8 cellular contexts compared by ENCODE assay signal in genomic region chr2:182650704-182651103, GRCh38.
DNase-seq lines count a peak whose midpoint lies in the region; ATAC-seq, FAIRE-seq and TF ChIP-seq lines count a peak whose summit lies in the region.

No MANE protein-coding gene starts in this region.

- H2AFZ ChIP-seq in H1 (ENCODE audit: low read length) (no peak overlapping the region), neural cell (ENCODE audit: low read depth, low read length) (no peak overlapping the region)

- no peak overlapping the region for H2BK120ac ChIP-seq in H1 (replicated peaks; ENCODE audit: low read depth, low read length)

- no peaks in the 10 kb centered on the region for H3K9me3 Mint-ChIP-seq in HFFc6

- no peaks in the 10 kb centered on the region for H3K79me1 ChIP-seq in H1 (ENCODE audit: low read depth, low read length)

- H3K4me1 ChIP-seq in H1 (replicated peaks in 1 of 4; ENCODE audit: control insufficient read depth in 3 of 4, insufficient read depth in 4 of 4, low read length in 3 of 4): peaks cover 0 to 3% (median 0%) of the 10 kb centered on the region in 4 experiments; a peak in 1 of 7 replicates

- H4K8ac ChIP-seq in H1 (ENCODE audit: extremely low read depth, insufficient read depth, low read length): no peak overlapping the region

- H2BK5ac ChIP-seq in H1 (ENCODE audit: low read depth, low read length): no peak overlapping the region

- TF ChIP-seq POLR2A in H1 (IDR thresholded peaks at IDR 0.05; ENCODE audit: control extremely low read depth in 1 of 2, low read depth in 2 of 2, low read length in 2 of 2): no peak

- H2AK5ac ChIP-seq in H1 (ENCODE audit: low read depth, low read length): no peak overlapping the region

- WGBS in H1 (ENCODE audit: extremely low coverage in 1 of 2, insufficient coverage in 1 of 2, insufficient read length in 1 of 2, insufficient replicate concordance in 2 of 2, low coverage in 1 of 2, low lambda C conversion rate in 2 of 2, missing lambda C conversion rate in 1 of 2), 2 experiments: 86% methylated on average over 4 of the region's 4 CpGs; no CpG with 5 or more reads in 1 of the 2 experiments

- H3K79me2 ChIP-seq in H1 (ENCODE audit: control insufficient read depth in 1 of 2, insufficient read depth in 2 of 2, low read length in 2 of 2) (no peaks in the 10 kb centered on the region), neural cell (replicated peaks; ENCODE audit: insufficient read depth, low read length) (no peaks in the 10 kb centered on the region)

- no peak overlapping the region for H2BK12ac ChIP-seq in H1 (ENCODE audit: low read depth, low read length)

- no peak overlapping the region for H3K18ac ChIP-seq in H1 (ENCODE audit: extremely low read depth, low read length)

- no peaks in the 10 kb centered on the region for H3K23me2 ChIP-seq in H1 (ENCODE audit: low read depth, low read length)

- POLR2A ChIA-PET in H1 (lab: Charles Lee; ENCODE audit: partially characterized antibody): no interaction called here

- peak; percentile 85 for TF ChIP-seq CTCF in HFFc6 (IDR thresholded peaks at IDR 0.05)
- peak in 2 of 3 experiments; percentile 27 to 29; a peak in 2 of 4 replicates for TF ChIP-seq CTCF in H1 (IDR thresholded peaks at IDR 0.05; ENCODE audit: control extremely low read depth in 1 of 3, insufficient read depth in 1 of 3, low read depth in 1 of 3, low read length in 3 of 3)
- peak; percentile 76 for TF ChIP-seq CTCF in neural cell (IDR thresholded peaks at IDR 0.05; ENCODE audit: poor library complexity, severe bottlenecking)

- ATAC-seq in esophagus mucosa (no peak), HG02852 (IDR thresholded peaks at IDR 0.05; ENCODE audit: unreplicated experiment) (no peak), GM19351 (IDR thresholded peaks at IDR 0.05; ENCODE audit: unreplicated experiment) (no peak)

- H3K27ac ChIP-seq in H1 (ENCODE audit: low read depth, low read length): no peak overlapping the region
- H3K27ac ChIP-seq in neural cell (ENCODE audit: low read length): no peak overlapping the region

- no peak overlapping the region for H3K4me2 ChIP-seq in H1 (ENCODE audit: insufficient read depth in 1 of 2, low read depth in 2 of 2, low read length in 2 of 2)
- H3K4me2 ChIP-seq in neural cell (ENCODE audit: low read length): no peak overlapping the region

- peaks cover 14% of the 10 kb centered on the region for H3K4me1 Mint-ChIP-seq in HFFc6 (ENCODE audit: low read depth)

- peak; percentile 24 for FAIRE-seq in H1 (lab: Jason Lieb, UNC)

- H4K20me1 ChIP-seq in H1 (replicated peaks in 1 of 2; ENCODE audit: control insufficient read depth in 1 of 2, insufficient read depth in 2 of 2, low read length in 2 of 2): no peaks in the 10 kb centered on the region
- no peaks in the 10 kb centered on the region for H4K20me1 ChIP-seq in neural cell (ENCODE audit: insufficient read depth)

- no peaks in the 10 kb centered on the region for H3K36me3 Mint-ChIP-seq in HFFc6 (ENCODE audit: low read depth)

- no peak overlapping the region for H2BK15ac ChIP-seq in H1 (ENCODE audit: low read length)

- CTCF ChIA-PET in H1 (lab: Charles Lee; ENCODE audit: partially characterized antibody): interaction anchor here (1.0 to 4.8 kb wide), 4 partner anchors 16 to 484 kb away, joined by 4 to 44 read pairs (median 5); no protein-coding TSS in a partner anchor

- H3K56ac ChIP-seq in H1 (replicated peaks; ENCODE audit: insufficient read length, low read depth, low read length): no peak overlapping the region

- H3K9ac ChIP-seq in H1 (replicated peaks in 1 of 4; ENCODE audit: extremely low read depth in 1 of 4, low read depth in 3 of 4, low read length in 3 of 4) (no peak overlapping the region), neural cell (ENCODE audit: low read length) (no peak overlapping the region)

- H3K9me3 ChIP-seq in H1 (ENCODE audit: insufficient read depth in 2 of 2, low read depth in 1 of 2, low read length in 1 of 2): no peaks in the 10 kb centered on the region
- no peaks in the 10 kb centered on the region for H3K9me3 ChIP-seq in neural cell (ENCODE audit: low read length)

- TF ChIP-seq RAD21 in H1 (IDR thresholded peaks at IDR 0.05 in 1 of 2, conservative IDR thresholded peaks at IDR 0.05 in 1 of 2; ENCODE audit: low read depth in 2 of 2, low read length in 2 of 2) (peak; percentile 60 to 61), neural cell (conservative IDR thresholded peaks at IDR 0.05) (peak; percentile 84)

- H3K4me3 ChIP-seq in H1 (ENCODE audit: extremely low read depth in 1 of 4, insufficient read depth in 2 of 4, low read depth in 3 of 4, low read length in 4 of 4) (no peak overlapping the region), neural cell (ENCODE audit: low read length) (no peak overlapping the region)

- no peak overlapping the region for H3K14ac ChIP-seq in H1 (ENCODE audit: insufficient read length)

- no peak overlapping the region for H3K4ac ChIP-seq in H1 (replicated peaks; ENCODE audit: insufficient read length, low read depth, low read length)

- H4K91ac ChIP-seq in H1 (replicated peaks; ENCODE audit: insufficient read length, low read length): no peak overlapping the region

- H3K9me2 ChIP-seq in neural cell (ENCODE audit: insufficient read depth, low read length): no peaks in the 10 kb centered on the region

- H3K27ac Mint-ChIP-seq in HFFc6: no peak overlapping the region

- H3K23ac ChIP-seq in H1 (ENCODE audit: insufficient read length): no peak overlapping the region

- H3K27me3 Mint-ChIP-seq in HFFc6 (ENCODE audit: insufficient read depth): no peaks in the 10 kb centered on the region

- no peak for TF ChIP-seq EP300 in H1 (IDR thresholded peaks at IDR 0.05; ENCODE audit: borderline replicate concordance in 1 of 2, low read depth in 2 of 2, low read length in 2 of 2)
- no peak for TF ChIP-seq EP300 in neural cell (conservative IDR thresholded peaks at IDR 0.05; ENCODE audit: poor library complexity, severe bottlenecking)

- H3K36me3 ChIP-seq in H1 (ENCODE audit: control insufficient read depth in 2 of 4, insufficient read depth in 4 of 4, low read length in 3 of 4) (no peaks in the 10 kb centered on the region), neural cell (ENCODE audit: insufficient read depth, low read length) (no peaks in the 10 kb centered on the region)

- H3K4me3 Mint-ChIP-seq in HFFc6: peak overlapping the region; percentile 49; the same call in 1 of the 2 replicates

- no peaks in the 10 kb centered on the region for H3K27me3 ChIP-seq in H1 (replicated peaks in 1 of 4; ENCODE audit: control insufficient read depth in 3 of 4, extremely low read depth in 1 of 4, insufficient read depth in 3 of 4, low read length in 3 of 4)
- H3K27me3 ChIP-seq in neural cell (ENCODE audit: insufficient read depth, low read depth, low read length): no peaks in the 10 kb centered on the region

- DNase-seq in COLO829 (ENCODE audit: low spot score) (peak; percentile 37), HFFc6 (peak; percentile 60), NCI-H774 (lab: John Stamatoyannopoulos, UW) (peak; percentile 24), H1 (ENCODE audit: low read depth in 1 of 2, low spot score in 2 of 2) (no peak)

- no peak overlapping the region for H2BK20ac ChIP-seq in H1 (ENCODE audit: low read length)

- no peak overlapping the region for H4K5ac ChIP-seq in H1 (ENCODE audit: insufficient read length, low read depth, low read length)

- no peaks in the 10 kb centered on the region for H3F3A ChIP-seq in neural cell (ENCODE audit: insufficient read depth, low read length, poor library complexity, severe bottlenecking)

TF ChIP-seq in H1, 55 proteins besides CTCF, POLR2A, EP300 and RAD21:
- no peak for TF ChIP-seq POLR2AphosphoS5 (IDR thresholded peaks at IDR 0.05; ENCODE audit: low read depth, low read length)
- no peak for TF ChIP-seq POU5F1 (IDR thresholded peaks at IDR 0.05; ENCODE audit: low read depth, low read length)
- peak; percentile 91 for TF ChIP-seq CEBPB (IDR thresholded peaks at IDR 0.05; ENCODE audit: low read depth, low read length)
- TF ChIP-seq SP1 (IDR thresholded peaks at IDR 0.05; ENCODE audit: low read depth, low read length): no peak

TF ChIP-seq in neural cell, 6 proteins besides CTCF, POLR2A, EP300 and RAD21:
- TF ChIP-seq SMC3 (conservative IDR thresholded peaks at IDR 0.05; ENCODE audit: poor library complexity) (peak; percentile 86), POLR2AphosphoS5 (IDR thresholded peaks at IDR 0.05) (no peak)
TF ChIP-seq in neural cell: peak in this region for 1.

Comparison
In these comparisons a context has a peak if more than half of its experiments do, and no peak if none do; other contexts are left out.
1. DNase-seq: peak in COLO829 (single experiment), HFFc6 (single experiment) and NCI-H774 (single experiment); none in H1 (0 of 2).
2. CTCF ChIP-seq: peak in every context shown above with its lines; median percentile 85 in HFFc6; 76 in neural cell; 28 in H1.